Comparison of ENCODE assay signal across 8 cellular contexts in the genomic region with DNA sequence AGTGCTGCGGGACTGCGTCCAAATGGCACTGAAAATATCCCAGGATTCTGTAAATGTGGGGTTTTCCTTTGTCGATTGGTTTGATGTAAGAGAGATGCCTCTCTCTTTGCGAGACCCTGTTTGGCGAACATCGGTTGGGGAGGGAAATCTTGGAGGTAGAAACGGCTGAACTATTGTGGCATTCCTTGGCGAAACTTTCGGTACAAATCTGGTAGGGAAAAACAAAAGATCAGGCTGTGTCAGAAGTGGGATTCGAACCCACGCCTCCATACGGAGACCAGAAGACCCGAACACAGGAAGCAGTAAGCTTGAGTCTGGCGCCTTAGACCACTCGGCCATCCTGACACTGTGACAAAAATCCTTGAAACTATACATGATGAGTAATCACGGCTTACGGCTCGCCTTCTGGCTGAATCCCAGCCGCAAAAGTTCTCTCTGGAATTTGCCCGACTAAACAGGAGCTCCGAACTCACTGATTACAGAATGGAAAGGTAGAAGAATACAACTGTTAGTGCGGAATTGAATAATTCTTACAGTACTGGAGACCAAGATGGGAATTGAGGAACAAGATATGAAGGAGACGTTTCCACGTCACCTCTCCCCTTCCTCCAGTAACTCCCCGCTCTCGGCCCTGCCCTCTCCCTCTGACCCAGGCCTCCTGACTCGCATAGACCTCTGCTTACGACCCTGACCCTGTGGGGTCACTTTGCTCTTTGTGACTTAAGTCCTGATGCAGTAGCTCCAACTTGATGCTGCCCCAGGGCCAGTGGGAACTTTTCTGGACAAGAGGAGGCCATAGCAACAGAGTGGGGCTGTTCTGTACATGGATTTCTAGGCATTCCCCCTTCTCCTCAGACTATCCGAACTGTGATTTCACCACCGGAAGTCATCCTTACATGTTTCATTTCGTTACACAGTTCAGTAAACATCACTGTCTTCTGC.
A peak's percentile ranks its signal among the peaks of the same experiment; 100 is the strongest.
DNase-seq lines count a peak whose midpoint lies in the region; ATAC-seq and TF ChIP-seq lines count a peak whose summit lies in the region.

No MANE protein-coding gene starts in this region.

- intact Hi-C loops in uterus (cut with DNase I; ENCODE audit: low total_unique reads) = no loop called here

- H3K27ac Mint-ChIP-seq in WTC11 = peak overlapping the region; percentile 93

- peak; percentile 54 for ATAC-seq in WTC11
- ATAC-seq in GM18858 (IDR thresholded peaks at IDR 0.05; ENCODE audit: unreplicated experiment) = no peak

- H3K9me3 ChIP-seq in iPS-18c (ENCODE audit: control insufficient read depth, insufficient read depth, low read length) (no peaks in the 10 kb centered on the region), uterus (no peaks in the 10 kb centered on the region)

- H3K36me3 ChIP-seq in uterus = no peaks in the 10 kb centered on the region

- TF ChIP-seq POLR2A in uterus (IDR thresholded peaks at IDR 0.05) = no peak

- H3K4me1 Mint-ChIP-seq in WTC11 = peaks cover 18% of the 10 kb centered on the region

- POLR2A ChIA-PET in WTC11 (lab: Charles Lee) = interaction anchor here (0.5 to 1.2 kb wide), 3 partner anchors 41 to 249 kb away, joined by 3 to 4 read pairs (median 3); a partner anchor contains a TSS

- H3K27me3 Mint-ChIP-seq in WTC11 (ENCODE audit: low read depth) = peaks cover 11% of the 10 kb centered on the region

- TF ChIP-seq CTCF in HFF-Myc (IDR thresholded peaks at IDR 0.05; ENCODE audit: low read depth, low read length, missing control alignments) (no peak), WTC11 (IDR thresholded peaks at IDR 0.05) (no peak), uterus (IDR thresholded peaks at IDR 0.05) (no peak)

- peak overlapping the region; percentile 59 for H3K4me3 ChIP-seq in HFF-Myc (replicated peaks; ENCODE audit: low read depth, low read length)
- H3K4me3 ChIP-seq in iPS-18c (ENCODE audit: insufficient read depth, low read depth, low read length) = peak overlapping the region; percentile 66
- no peak overlapping the region for H3K4me3 ChIP-seq in uterus

- H3K9me3 Mint-ChIP-seq in WTC11 = no peaks in the 10 kb centered on the region

- H3K27me3 ChIP-seq in uterus = peaks cover 0 to 35% of the 10 kb centered on the region in 2 donors

- H3K36me3 Mint-ChIP-seq in WTC11 = no peaks in the 10 kb centered on the region

- H3K4me3 Mint-ChIP-seq in WTC11 = peak overlapping the region; percentile 91

- no peaks in the 10 kb centered on the region for H3K4me1 ChIP-seq in uterus

- H3K27ac ChIP-seq in uterus = no peak overlapping the region

- DNase-seq in Caki2 (ENCODE audit: low read depth) = peak; percentile 92
- peak; percentile 82 for DNase-seq in HFF-Myc (ENCODE audit: extremely low read depth, low read depth)
- DNase-seq in WTC11 (ENCODE audit: low spot score) = peak; percentile 86
- DNase-seq in SW 1271 (lab: John Stamatoyannopoulos, UW) = no peak
- no peak for DNase-seq in uterus
- no peak for DNase-seq in NCI-H1417 treated with DMSO at 0.1 percent for 48 hours (lab: John Stamatoyannopoulos, UW)

- in situ Hi-C loops in Caki2 (cut with HindIII; ENCODE audit: low pct_unique_long_range_greater_than_20kb, low sequenced_read_pairs) = loop anchor here (10.0 kb wide), 1 partner anchor 441 kb away; no protein-coding TSS in a partner anchor

- CTCF ChIA-PET in WTC11 (lab: Charles Lee) = interaction anchor here (0.5 to 1.4 kb wide), 5 partner anchors 12 to 147 kb away, joined by 3 to 8 read pairs (median 4); no protein-coding TSS in a partner anchor

TF ChIP-seq in WTC11, 78 proteins besides CTCF, POLR2A, EP300 and RAD21:
- TF ChIP-seq FOXK1 (CRISPR knock-in tag; IDR thresholded peaks at IDR 0.05) = 0 out of 2 replicates have a peak, but pooled peaks have one; percentile 30
- 0 out of 2 replicates have a peak, but pooled peaks have one; percentile 10 for TF ChIP-seq KAT7 (CRISPR knock-in tag; IDR thresholded peaks at IDR 0.05; ENCODE audit: borderline replicate concordance)
- peak; percentile 45; the same call in 1 of the 2 replicates for TF ChIP-seq SP1 (CRISPR knock-in tag; conservative IDR thresholded peaks at IDR 0.05)
- TF ChIP-seq NR2C2 (CRISPR knock-in tag; IDR thresholded peaks at IDR 0.05) = no peak
- 0 out of 2 replicates have a peak, but pooled peaks have one; percentile 54 for TF ChIP-seq CREM (CRISPR knock-in tag; IDR thresholded peaks at IDR 0.05)
- no peak for TF ChIP-seq ZNF121 (CRISPR knock-in tag; IDR thresholded peaks at IDR 0.05)
- no peak for TF ChIP-seq TCF7 (CRISPR knock-in tag; IDR thresholded peaks at IDR 0.05; ENCODE audit: low read depth)
- TF ChIP-seq, protein P1, sequence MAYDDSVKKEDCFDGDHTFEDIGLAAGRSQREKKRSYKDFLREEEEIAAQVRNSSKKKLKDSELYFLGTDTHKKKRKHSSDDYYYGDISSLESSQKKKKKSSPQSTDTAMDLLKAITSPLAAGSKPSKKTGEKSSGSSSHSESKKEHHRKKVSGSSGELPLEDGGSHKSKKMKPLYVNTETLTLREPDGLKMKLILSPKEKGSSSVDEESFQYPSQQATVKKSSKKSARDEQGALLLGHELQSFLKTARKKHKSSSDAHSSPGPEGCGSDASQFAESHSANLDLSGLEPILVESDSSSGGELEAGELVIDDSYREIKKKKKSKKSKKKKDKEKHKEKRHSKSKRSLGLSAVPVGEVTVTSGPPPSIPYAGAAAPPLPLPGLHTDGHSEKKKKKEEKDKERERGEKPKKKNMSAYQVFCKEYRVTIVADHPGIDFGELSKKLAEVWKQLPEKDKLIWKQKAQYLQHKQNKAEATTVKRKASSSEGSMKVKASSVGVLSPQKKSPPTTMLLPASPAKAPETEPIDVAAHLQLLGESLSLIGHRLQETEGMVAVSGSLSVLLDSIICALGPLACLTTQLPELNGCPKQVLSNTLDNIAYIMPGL (CRISPR knock-in tag; IDR thresholded peaks at IDR 0.05) = peak; percentile 95
- TF ChIP-seq, protein P2, sequence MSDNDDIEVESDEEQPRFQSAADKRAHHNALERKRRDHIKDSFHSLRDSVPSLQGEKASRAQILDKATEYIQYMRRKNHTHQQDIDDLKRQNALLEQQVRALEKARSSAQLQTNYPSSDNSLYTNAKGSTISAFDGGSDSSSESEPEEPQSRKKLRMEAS (CRISPR knock-in tag; IDR thresholded peaks at IDR 0.05) = 0 out of 2 replicates have a peak, but pooled peaks have one; percentile 32
- TF ChIP-seq ETV6 (CRISPR knock-in tag; IDR thresholded peaks at IDR 0.05) = peak; percentile 90

Comparison
In these comparisons a context has a peak if more than half of its experiments do, and no peak if none do; other contexts are left out.
1. DNase-seq: peak in Caki2 (single experiment), HFF-Myc (single experiment) and WTC11 (single experiment); none in SW 1271 (0 of 2), uterus (0 of 2) and NCI-H1417 treated with DMSO at 0.1 percent for 48 hours (single experiment).
2. H3K4me3 ChIP-seq: peak in HFF-Myc (single experiment) and iPS-18c (single experiment); none in uterus (0 of 2).